In the genomic region with DNA sequence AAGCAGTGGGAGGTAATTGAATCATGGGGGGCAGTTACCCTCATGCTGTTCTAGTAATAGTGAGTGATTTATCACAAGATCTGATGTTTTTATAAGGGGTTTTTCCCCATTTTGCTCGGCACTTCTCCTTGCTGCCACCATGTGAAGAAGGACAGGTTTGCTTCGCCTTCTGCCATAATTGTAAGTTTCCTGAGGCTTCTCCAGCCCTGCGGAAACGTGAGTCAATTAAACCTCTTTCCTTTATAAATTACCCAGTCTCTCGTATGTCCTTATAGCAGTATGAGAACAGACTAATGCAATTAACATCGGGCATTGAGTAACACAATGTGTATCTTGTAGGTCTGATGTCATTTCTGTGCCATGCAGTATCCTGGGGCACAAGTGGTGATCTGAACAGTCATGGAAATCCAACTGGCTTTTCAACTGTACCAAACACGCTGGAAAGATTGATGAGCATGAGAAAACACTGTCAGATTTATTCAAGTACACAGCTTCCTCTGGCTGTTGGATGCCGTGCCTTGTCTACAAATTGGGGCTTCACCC, we compare ENCODE assay signal across 31 cellular contexts.
"Had no signal": no experiment of that assay in that cellular context is flagged by ENCODE, and none has a peak within 500 bp of the region (broad histone marks: within the 10 kb centered on the region; RNA-seq: fewer than 3 reads in every experiment).

No MANE protein-coding gene starts in this region.

- H3K4me3 ChIP-seq: body of pancreas, cardiac muscle cell, colonic mucosa, esophagus squamous epithelium had no signal

- H3K4me1 ChIP-seq: body of pancreas, colonic mucosa, esophagus squamous epithelium had no signal

- ATAC-seq: activated naive CD4-positive, alpha-beta T cell treated with anti-CD3 and anti-CD28 coated beads, Interleukin-2, amount 50 U/mL, for 72 hours; activated T-cell treated with anti-CD3 and anti-CD28 coated beads, Interleukin-2, amount 50 U/mL, for 72 hours; body of pancreas; WTC11 had no signal

- H3K9me3 ChIP-seq: body of pancreas, colonic mucosa, esophagus squamous epithelium had no signal

- H3K36me3 ChIP-seq: cardiac muscle cell, colonic mucosa, esophagus squamous epithelium had no signal

- H3K27me3 ChIP-seq: body of pancreas, cardiac muscle cell, colonic mucosa, esophagus squamous epithelium had no signal

- H3K27ac ChIP-seq: body of pancreas, cardiac muscle cell, colonic mucosa, esophagus squamous epithelium, VCaP had no signal

- FAIRE-seq: frontal cortex, TTC549 had no signal

- DNase-seq: activated CD4-positive, alpha-beta memory T cell treated with anti-CD3 and anti-CD28 coated beads, Interleukin-2, amount 10 ng/mL, durations not matched to agents 7 days and 5 days; activated CD4-positive, alpha-beta T cell treated with anti-CD3 and anti-CD28 coated beads for 1 hour; activated CD4-positive, alpha-beta T cell treated with anti-CD3 and anti-CD28 coated beads for 4 hours; activated CD4-positive, alpha-beta T cell treated with anti-CD3 and anti-CD28 coated beads, Interleukin-2, amount 10 ng/mL, durations not matched to agents 7 days and 5 days; activated CD4-positive, alpha-beta T cell treated with anti-CD3 and anti-CD28 coated beads, Interleukin-2, amount 50 U/mL, for 4 hours; activated CD8-positive, alpha-beta memory T cell treated with anti-CD3 and anti-CD28 coated beads, Interleukin-2, amount 50 U/mL, for 48 hours; activated gamma-delta T cell; activated naive CD4-positive, alpha-beta T cell; activated naive CD4-positive, alpha-beta T cell treated with anti-CD3 and anti-CD28 coated beads, Interleukin-2, amount 10 ng/mL, durations not matched to agents 7 days and 5 days; activated naive CD8-positive, alpha-beta T cell treated with anti-CD3 and anti-CD28 coated beads, Interleukin-2, amount 10 ng/mL, durations not matched to agents 7 days and 5 days; activated T-cell treated with anti-CD3 and anti-CD28 coated beads for 4 hours; activated T-cell treated with anti-CD3 and anti-CD28 coated beads, Interleukin-2, amount 50 U/mL, for 24 hours; activated T-cell treated with anti-CD3 and anti-CD28 coated beads, Interleukin-2, amount 50 U/mL, for 72 hours; amniotic stem cell; aorta; body of pancreas; central memory CD4-positive, alpha-beta T cell; cerebellar nuclear complex; colonic mucosa; effector CD8-positive, alpha-beta T cell; erythroblast; esophagus squamous epithelium; head of caudate nucleus; hippocampal formation; T-helper 2 cell had no signal
